1 cellular context compared by ENCODE assay signal in genomic region chr1:246317291-246317690, GRCh38.
TF ChIP-seq lines count a peak whose summit lies in the region.

No MANE protein-coding gene starts in this region.

TF ChIP-seq in H1, 55 proteins besides CTCF, POLR2A, EP300 and RAD21 (continued from another document):
- TF ChIP-seq USF2 (IDR thresholded peaks at IDR 0.05; ENCODE audit: low read length) (no peak), TAF1 (IDR thresholded peaks at IDR 0.05; ENCODE audit: low read depth, low read length) (no peak), SP4 (IDR thresholded peaks at IDR 0.05; ENCODE audit: low read length) (no peak), EZH2 (IDR thresholded peaks at IDR 0.05; ENCODE audit: low read depth, low read length, severe bottlenecking) (no peak), ATF2 (IDR thresholded peaks at IDR 0.05; ENCODE audit: low read length) (no peak), SUZ12 (IDR thresholded peaks at IDR 0.05; ENCODE audit: low read length) (no peak)
